1 cellular context compared by ENCODE assay signal in genomic region chr1:121214544-121215156, GRCh38. TPM values are rescaled to one million over a fixed set of nuclear protein-coding genes. Genes with fewer than 3 reads are reported as not detected.
"Had no signal": no experiment of that assay in that cellular context is flagged by ENCODE, and none has a peak within 500 bp of the region (broad histone marks: within the 10 kb centered on the region; RNA-seq: fewer than 3 reads in every experiment).

No MANE protein-coding gene starts in this region.

RNA-seq across cellular contexts. Expression of gene FAM72B, which starts 30.5 kb away (rescaled TPM):
- total RNA-seq: naive thymus-derived CD8-positive, alpha-beta T cell had no signal
- polyA plus RNA-seq: naive thymus-derived CD8-positive, alpha-beta T cell had no signal
